9 cellular contexts compared by ENCODE assay signal in the genomic region with DNA sequence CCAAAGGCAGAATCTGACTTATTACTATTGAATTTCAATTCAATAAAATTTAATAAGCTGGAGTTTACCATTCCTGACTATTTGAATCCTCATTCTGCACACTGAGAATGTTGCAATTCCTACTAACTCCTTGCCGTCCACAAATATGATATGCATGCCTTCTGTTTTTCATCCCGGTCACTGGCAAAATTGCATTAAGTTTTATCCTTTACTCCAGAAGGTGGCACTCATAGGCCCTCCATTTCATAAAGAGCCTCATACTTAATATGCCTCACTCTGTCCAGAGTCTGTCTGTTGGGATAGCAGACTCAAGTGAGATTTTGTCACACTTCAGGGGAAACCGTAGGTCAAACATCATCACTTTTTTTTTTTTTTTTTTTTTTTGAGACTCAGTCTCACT. TPM values are rescaled to one million over a fixed set of nuclear protein-coding genes. Genes with fewer than 3 reads are reported as not detected.
A peak's percentile ranks its signal among the peaks of the same experiment; 100 is the strongest.
DNase-seq lines count a peak whose midpoint lies in the region; ATAC-seq and TF ChIP-seq lines count a peak whose summit lies in the region.
"Had no signal": no experiment of that assay in that cellular context is flagged by ENCODE, and none has a peak within 500 bp of the region (broad histone marks: within the 10 kb centered on the region; RNA-seq: fewer than 3 reads in every experiment).

No MANE protein-coding gene starts in this region.

- intact Hi-C loops in dorsolateral prefrontal cortex (cut with DNase I), result loop anchor here (5.0 to 10.0 kb wide), 3 partner anchors 101 to 266 kb away; a partner anchor contains a TSS

- no peak for ATAC-seq in activated T-cell treated with anti-CD3 and anti-CD28 coated beads, Interleukin-2, amount 50 U/mL, for 4 hours
- no peak for ATAC-seq in GM21786 (IDR thresholded peaks at IDR 0.05; ENCODE audit: unreplicated experiment)

- no peaks in the 10 kb centered on the region for H3K27me3 Mint-ChIP-seq in activated T-cell treated with anti-CD3 and anti-CD28 coated beads, Interleukin-2, amount 50 U/mL, for 4 hours (ENCODE audit: low read depth)

- no peaks in the 10 kb centered on the region for H3K9me3 Mint-ChIP-seq in activated T-cell treated with anti-CD3 and anti-CD28 coated beads, Interleukin-2, amount 50 U/mL, for 4 hours

- H3K4me1 Mint-ChIP-seq in activated T-cell treated with anti-CD3 and anti-CD28 coated beads, Interleukin-2, amount 50 U/mL, for 4 hours (ENCODE audit: low read depth), result peaks cover 11% of the 10 kb centered on the region

- no peaks in the 10 kb centered on the region for H3K27me3 ChIP-seq in dorsolateral prefrontal cortex

- no peaks in the 10 kb centered on the region for H3K36me3 Mint-ChIP-seq in activated T-cell treated with anti-CD3 and anti-CD28 coated beads, Interleukin-2, amount 50 U/mL, for 4 hours (ENCODE audit: insufficient read depth)

- H3K4me3 Mint-ChIP-seq in activated T-cell treated with anti-CD3 and anti-CD28 coated beads, Interleukin-2, amount 50 U/mL, for 4 hours, result no peak overlapping the region

- H3K27ac ChIP-seq in dorsolateral prefrontal cortex, result no peak overlapping the region

- peak in 37 of 56 donors; percentile 9 to 52 (median 26) for TF ChIP-seq CTCF in dorsolateral prefrontal cortex (IDR thresholded peaks at IDR 0.05 in 54 of 56, conservative IDR thresholded peaks at IDR 0.05 in 2 of 56; ENCODE audit: low read depth in 1 of 56, partially characterized antibody in 56 of 56)

- H3K4me3 ChIP-seq in dorsolateral prefrontal cortex (no peak overlapping the region), skeletal muscle cell (ENCODE audit: low read depth, low read length) (no peak overlapping the region)

- peak; percentile 20 for DNase-seq in NCI-H2171 treated with DMSO at 0.1 percent for 48 hours (lab: John Stamatoyannopoulos, UW)
- DNase-seq in NCI-H2171 (lab: John Stamatoyannopoulos, UW), result no peak
- DNase-seq in NCI-H526 (lab: John Stamatoyannopoulos, UW), result peak; percentile 48 to 69
- DNase-seq in dorsolateral prefrontal cortex, result no peak
- peak; percentile 29 for DNase-seq in skeletal muscle cell (ENCODE audit: low read depth)
- no peak for DNase-seq in activated T-cell treated with anti-CD3 and anti-CD28 coated beads, Interleukin-2, amount 50 U/mL, for 4 hours
- no peak for DNase-seq in NCI-H1436 (lab: John Stamatoyannopoulos, UW)

RNA-seq across cellular contexts. Expression of a gene that starts 27.4 kb away (rescaled TPM):
- total RNA-seq in dorsolateral prefrontal cortex, result 10 to 100 TPM in 50 of 120 experiments, 1 to 10 TPM in 70; 3.7 to 25.4 (median 8.9) TPM
- 1 to 10 TPM; 3.9 to 7.6 (median 7.3) TPM for total RNA-seq in activated T-cell treated with anti-CD3 and anti-CD28 coated beads, Interleukin-2, amount 50 U/mL, for 4 hours

RNA-seq across cellular contexts. Expression of a gene that starts 38.9 kb away (rescaled TPM):
- total RNA-seq in dorsolateral prefrontal cortex, result not detected
- total RNA-seq in activated T-cell treated with anti-CD3 and anti-CD28 coated beads, Interleukin-2, amount 50 U/mL, for 4 hours, result not detected
- total RNA-seq: T-helper 2 cell treated with Interferon-gamma antibody and Interleukin-4, amounts not matched to agents 100 ng/mL and 5 ng/mL, for 36 hours had no signal

RNA-seq across cellular contexts. Expression of a gene that starts 45.2 kb away (rescaled TPM):
- total RNA-seq in dorsolateral prefrontal cortex, result 10 to 100 TPM in 115 of 120 experiments, 1 to 10 TPM in 5; 5.0 to 39.7 (median 19.9) TPM
- 10 to 100 TPM; 20.3 to 67.2 (median 25.6) TPM for total RNA-seq in activated T-cell treated with anti-CD3 and anti-CD28 coated beads, Interleukin-2, amount 50 U/mL, for 4 hours

RNA-seq across cellular contexts. Expression of a gene that starts 52.2 kb away (rescaled TPM):
- 10 to 100 TPM; 46.0 to 87.0 (median 63.2) TPM for total RNA-seq in dorsolateral prefrontal cortex
- total RNA-seq in activated T-cell treated with anti-CD3 and anti-CD28 coated beads, Interleukin-2, amount 50 U/mL, for 4 hours, result 10 to 100 TPM; 44.3 to 53.0 (median 44.9) TPM

Comparison
In these comparisons a context has a peak if more than half of its experiments do, and no peak if none do; other contexts are left out.
1. DNase-seq: peak in NCI-H2171 treated with DMSO at 0.1 percent for 48 hours (single experiment), NCI-H526 (2 of 2) and skeletal muscle cell (single experiment); none in NCI-H2171 (single experiment), dorsolateral prefrontal cortex (0 of 10), activated T-cell treated with anti-CD3 and anti-CD28 coated beads, Interleukin-2, amount 50 U/mL, for 4 hours (single experiment) and NCI-H1436 (single experiment).